In the genomic region with DNA sequence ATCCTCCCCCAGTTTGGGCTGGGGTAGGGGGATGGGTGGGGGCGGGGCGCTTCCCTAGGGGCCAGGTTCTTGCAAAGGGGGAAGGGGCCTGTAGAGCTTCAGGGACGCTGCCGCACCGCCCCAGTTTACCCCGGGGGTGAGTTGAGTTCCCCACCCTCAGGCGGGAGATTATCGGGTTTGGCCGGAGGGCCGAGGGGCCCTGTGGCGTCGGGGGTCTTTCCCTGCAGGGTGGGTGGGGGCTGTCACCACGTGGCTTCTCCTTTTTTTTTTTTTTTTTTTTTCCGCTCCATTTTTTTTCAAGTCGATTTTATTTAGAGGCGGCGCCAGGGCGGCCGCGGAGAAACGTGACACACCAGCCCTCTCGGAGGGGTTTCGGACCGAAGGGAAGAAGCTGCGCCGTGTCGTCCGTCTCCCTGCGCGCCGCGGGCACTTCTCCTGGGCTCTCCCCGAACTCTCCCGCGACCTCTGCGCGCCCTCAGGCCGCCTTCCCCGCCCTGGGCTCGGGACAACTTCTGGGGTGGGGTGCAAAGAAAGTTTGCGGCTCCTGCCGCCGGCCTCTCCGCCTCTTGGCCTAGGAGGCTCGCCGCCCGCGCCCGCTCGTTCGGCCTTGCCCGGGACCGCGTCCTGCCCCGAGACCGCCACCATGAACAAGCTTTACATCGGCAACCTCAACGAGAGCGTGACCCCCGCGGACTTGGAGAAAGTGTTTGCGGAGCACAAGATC, we compare ENCODE assay signal across 9 cellular contexts. TPM values are rescaled to one million over a fixed set of nuclear protein-coding genes. Genes with fewer than 3 reads are reported as not detected.
DNase-seq lines count a peak whose midpoint lies in the region; ATAC-seq and TF ChIP-seq lines count a peak whose summit lies in the region.
"Had no signal": no experiment of that assay in that cellular context is flagged by ENCODE, and none has a peak within 500 bp of the region (broad histone marks: within the 10 kb centered on the region; RNA-seq: fewer than 3 reads in every experiment).

A gene (plus strand): TSS at position 283 of the 724 bp plus-strand sequence. CDS start 361 bp downstream, at position 644.

- H3K27ac ChIP-seq in CD4-positive, alpha-beta memory T cell (ENCODE audit: low read depth, low read length) = no peak within 1 kb of the TSS
- H3K27ac ChIP-seq in iPS DF 6.9 (ENCODE audit: low read length) (peak within 1 kb of the TSS; percentile 44), thoracic aorta (no peak within 1 kb of the TSS)

- no CpG with 5 or more reads among the region's 62 CpGs for WGBS in iPS DF 6.9 (ENCODE audit: insufficient coverage, insufficient read length)

- no peaks in the 10 kb centered on the region for H3K36me3 Mint-ChIP-seq in CD4-positive, alpha-beta memory T cell

- intact Hi-C loops in CD4-positive, alpha-beta memory T cell (cut with micrococcal nuclease) = no loop called here

- no peaks in the 10 kb centered on the region for H3K9me3 ChIP-seq in CD4-positive, alpha-beta memory T cell (ENCODE audit: control insufficient read depth in 1 of 2, low read length in 2 of 2)
- H3K9me3 ChIP-seq in iPS DF 6.9 (ENCODE audit: control insufficient read depth, insufficient read depth, low read length) (no peaks in the 10 kb centered on the region), thoracic aorta (no peaks in the 10 kb centered on the region)

- no peak for TF ChIP-seq CTCF in thoracic aorta (IDR thresholded peaks at IDR 0.05)

- H3K27me3 Mint-ChIP-seq in CD4-positive, alpha-beta memory T cell = peaks cover 61 to 71% of the 10 kb centered on the region in 2 donors

- H3K4me1 ChIP-seq in CD4-positive, alpha-beta memory T cell (ENCODE audit: insufficient read depth, low read length) = peaks cover 33% of the 10 kb centered on the region
- H3K4me1 ChIP-seq in iPS DF 6.9 (ENCODE audit: control insufficient read depth, insufficient read depth, low read length) (no peaks in the 10 kb centered on the region), thoracic aorta (ENCODE audit: control insufficient read depth in 1 of 2, low read depth in 2 of 2) (peaks cover 13 to 28% of the 10 kb centered on the region in 2 donors)

- peak within 1 kb of the TSS; percentile 8 to 37 for H3K4me3 ChIP-seq in CD4-positive, alpha-beta memory T cell (ENCODE audit: low read length in 2 of 2)
- H3K4me3 ChIP-seq in iPS DF 6.9 (ENCODE audit: low read length) (peak within 1 kb of the TSS; percentile 91), thoracic aorta (peak within 1 kb of the TSS; percentile 64)

- peaks cover 0 to 29% (median 9%) of the 10 kb centered on the region in 8 donors for H3K9me3 Mint-ChIP-seq in CD4-positive, alpha-beta memory T cell

- CTCF ChIA-PET in CD4-positive, alpha-beta memory T cell (lab: Charles Lee; ENCODE audit: partially characterized antibody) = no interaction called here

- H3K27ac Mint-ChIP-seq in CD4-positive, alpha-beta memory T cell = peak within 1 kb of the TSS in 3 of 7 donors; percentile 69 to 77 (median 74)

- ATAC-seq in thoracic aorta (ENCODE audit: insufficient number of reproducible peaks, low FRiP score, low read depth) (no peak), GM21576 (IDR thresholded peaks at IDR 0.05; ENCODE audit: unreplicated experiment) (no peak), GM21528 (IDR thresholded peaks at IDR 0.05; ENCODE audit: low FRiP score, unreplicated experiment) (no peak), HG02884 (IDR thresholded peaks at IDR 0.05; ENCODE audit: unreplicated experiment) (no peak)

- H3K27me3 ChIP-seq in CD4-positive, alpha-beta memory T cell (ENCODE audit: insufficient read depth, low read length) = peaks cover 74% of the 10 kb centered on the region
- H3K27me3 ChIP-seq in iPS DF 6.9 (ENCODE audit: control insufficient read depth, insufficient read depth, low read length) (no peaks in the 10 kb centered on the region), thoracic aorta (replicated peaks; ENCODE audit: insufficient read depth) (peaks cover 56% of the 10 kb centered on the region)

- peak in 4 of 5 donors; percentile 13 to 34 (median 18) for DNase-seq in CD4-positive, alpha-beta memory T cell
- peak; percentile 87 for DNase-seq in HuH-7 (ENCODE audit: low spot score)
- peak; percentile 38 to 42 for DNase-seq in activated T-cell treated with anti-CD3 and anti-CD28 coated beads, Interleukin-2, amount 50 U/mL, for 48 hours
- no peak for DNase-seq in iPS DF 6.9 (ENCODE audit: low read depth, low spot score)
- DNase-seq in thoracic aorta (ENCODE audit: low spot score) = no peak

- H3K36me3 ChIP-seq in CD4-positive, alpha-beta memory T cell (ENCODE audit: insufficient read depth, low read length) = no peaks in the 10 kb centered on the region
- no peaks in the 10 kb centered on the region for H3K36me3 ChIP-seq in iPS DF 6.9 (ENCODE audit: control insufficient read depth, insufficient read depth, low read length)
- H3K36me3 ChIP-seq in thoracic aorta = no peaks in the 10 kb centered on the region

- H3K4me3 Mint-ChIP-seq in CD4-positive, alpha-beta memory T cell = peak within 1 kb of the TSS; percentile 60 to 83 (median 73)

- POLR2A ChIA-PET in CD4-positive, alpha-beta memory T cell (lab: Charles Lee; ENCODE audit: partially characterized antibody) = interaction anchor here (0.9 kb wide), 1 partner anchor 104 kb away, joined by 3 read pairs; no protein-coding TSS in a partner anchor

- H3K4me1 Mint-ChIP-seq in CD4-positive, alpha-beta memory T cell = peaks cover 8 to 41% (median 23%) of the 10 kb centered on the region in 4 donors

RNA-seq across cellular contexts. Expression of the gene that starts here (rescaled TPM):
- total RNA-seq in CD4-positive, alpha-beta memory T cell = not detected
- not detected for polyA plus RNA-seq in CD4-positive, alpha-beta memory T cell
- total RNA-seq in thoracic aorta = under 1 TPM in 1 of 2 donors, not detected in 1; 0.07 TPM
- polyA plus RNA-seq: liver had no signal

Comparison
In these comparisons a context has a peak if more than half of its experiments do, and no peak if none do; other contexts are left out.
1. Peak in DNase-seq and H3K4me3 ChIP-seq in CD4-positive, alpha-beta memory T cell; RNA of the gene not detected or under 1 TPM.
2. DNase-seq: peak in HuH-7 (single experiment) and activated T-cell treated with anti-CD3 and anti-CD28 coated beads, Interleukin-2, amount 50 U/mL, for 48 hours (2 of 2); none in iPS DF 6.9 (single experiment) and thoracic aorta (single experiment).
3. H3K4me3 ChIP-seq: peak in every context shown above with its lines; median percentile 91 in iPS DF 6.9; 64 in thoracic aorta; 22 in CD4-positive, alpha-beta memory T cell.